In genomic region chr5:54524082-54524481, GRCh38 we compare ENCODE assay signal across 9 cellular contexts. TPM values are rescaled to one million over a fixed set of nuclear protein-coding genes. Genes with fewer than 3 reads are reported as not detected.
A peak's percentile ranks its signal among the peaks of the same experiment; 100 is the strongest.
DNase-seq lines count a peak whose midpoint lies in the region; ATAC-seq and TF ChIP-seq lines count a peak whose summit lies in the region.
"Had no signal": no experiment of that assay in that cellular context is flagged by ENCODE, and none has a peak within 500 bp of the region (broad histone marks: within the 10 kb centered on the region; RNA-seq: fewer than 3 reads in every experiment).

No MANE protein-coding gene starts in this region.

- H3K4me3 ChIP-seq in muscle layer of duodenum (ENCODE audit: low read depth in 1 of 2, low read length in 2 of 2) (peak overlapping the region; percentile 43 to 47), thyroid gland (replicated peaks in 1 of 3) (no peak overlapping the region)

- intact Hi-C loops in thyroid gland (cut with DNase I), result no loop called here

- no peaks in the 10 kb centered on the region for H3K9me3 ChIP-seq in muscle layer of duodenum (ENCODE audit: control insufficient read depth in 1 of 2, low read length in 2 of 2)
- no peaks in the 10 kb centered on the region for H3K9me3 ChIP-seq in thyroid gland

- H3K27me3 ChIP-seq in muscle layer of duodenum (ENCODE audit: low read depth, low read length), result no peaks in the 10 kb centered on the region
- H3K27me3 ChIP-seq in thyroid gland, result no peaks in the 10 kb centered on the region

- H3K4me1 ChIP-seq in muscle layer of duodenum (ENCODE audit: control insufficient read depth in 1 of 2, insufficient read depth in 2 of 2, low read length in 2 of 2), result peaks cover 32 to 40% of the 10 kb centered on the region in 2 donors
- peaks cover 80 to 86% of the 10 kb centered on the region in 2 donors for H3K4me1 ChIP-seq in thyroid gland

- ATAC-seq in GM19467 (IDR thresholded peaks at IDR 0.05; ENCODE audit: unreplicated experiment), result no peak
- ATAC-seq in GM19395 (IDR thresholded peaks at IDR 0.05; ENCODE audit: unreplicated experiment), result no peak

- H3K36me3 ChIP-seq in muscle layer of duodenum (ENCODE audit: control insufficient read depth in 1 of 2, insufficient read depth in 2 of 2, low read length in 2 of 2) (no peaks in the 10 kb centered on the region), thyroid gland (no peaks in the 10 kb centered on the region)

- TF ChIP-seq CTCF in thyroid gland (IDR thresholded peaks at IDR 0.05), result no peak

- 51 to 71% methylated on average over 8 of the region's 8 CpGs for WGBS in thyroid gland, 2 donors

- H3K27ac ChIP-seq in caudate nucleus (ENCODE audit: low read depth, low read length), result peak overlapping the region; percentile 12
- peak overlapping the region; percentile 85 for H3K27ac ChIP-seq in muscle layer of duodenum (ENCODE audit: low read length)
- peak overlapping the region; percentile 55 to 79 (median 70) for H3K27ac ChIP-seq in thyroid gland

- no peak for TF ChIP-seq POLR2A in thyroid gland (IDR thresholded peaks at IDR 0.05)

- DNase-seq in MV-4-11 (lab: John Stamatoyannopoulos, UW) (peak; percentile 73), caudate nucleus (lab: John Stamatoyannopoulos, UW) (no peak), thyroid gland (no peak)
- DNase-seq in activated CD4-positive, CD25-positive, alpha-beta regulatory T cell (lab: John Stamatoyannopoulos, UW), result no peak
- DNase-seq: activated T-cell treated with anti-CD3 and anti-CD28 coated beads for 4 hours, NCI-H2081 treated with DMSO at 0.1 percent for 48 hours had no signal

RNA-seq across cellular contexts. Expression of gene SNX18, which starts 6.5 kb away (rescaled TPM):
- total RNA-seq in thyroid gland, result 10 to 100 TPM; 50.4 to 89.4 (median 72.8) TPM

Comparison
In these comparisons a context has a peak if more than half of its experiments do, and no peak if none do; other contexts are left out.
1. H3K27ac ChIP-seq: peak in every context shown above with its lines; median percentile 85 in muscle layer of duodenum; 70 in thyroid gland; 12 in caudate nucleus.
2. H3K4me3 ChIP-seq: peak in muscle layer of duodenum (2 of 2); none in thyroid gland (0 of 3).